29 cellular contexts compared by ENCODE assay signal in genomic region chr13:61563645-61564044, GRCh38.
"Had no signal": no experiment of that assay in that cellular context is flagged by ENCODE, and none has a peak within 500 bp of the region (broad histone marks: within the 10 kb centered on the region; RNA-seq: fewer than 3 reads in every experiment).

No MANE protein-coding gene starts in this region.

- DNase-seq: heart right ventricle; hippocampal formation; kidney glomerular epithelial cell; left cardiac atrium; left lung; midbrain; mucosa of descending colon; naive thymus-derived CD4-positive, alpha-beta T cell; nucleus accumbens; pancreas; posterior cingulate gyrus; retina; right cardiac atrium; sigmoid colon; stimulated activated CD4-positive, alpha-beta T cell treated with anti-CD3 and anti-CD28 coated beads, Interleukin-1b, Interleukin-23, amount 100 ng/mL, for 48 hours; stimulated activated CD4-positive, alpha-beta T cell treated with anti-CD3 and anti-CD28 coated beads, Interleukin-2, amount 100 ng/mL, for 48 hours; stimulated activated CD4-positive, alpha-beta T cell treated with anti-CD3 and anti-CD28 coated beads, Interleukin-4, amount 100 ng/mL, for 4 hours; stimulated activated CD8-positive, alpha-beta memory T cell treated with anti-CD3 and anti-CD28 coated beads, Interleukin-4, amount 100 ng/mL, for 48 hours; stimulated activated naive CD4-positive, alpha-beta T cell treated with Interleukin-2 at 50 U/mL for 16 hours; stimulated activated naive CD8-positive, alpha-beta T cell treated with anti-CD3 and anti-CD28 coated beads, Interleukin-15, amount 100 ng/mL, for 72 hours; substantia nigra; transverse colon; upper lobe of right lung had no signal

- H3K27me3 ChIP-seq: heart right ventricle, left lung, pancreas, sigmoid colon, transverse colon, upper lobe of right lung had no signal

- H3K27ac ChIP-seq: heart right ventricle, left lung, pancreas, prostate gland, sigmoid colon, transverse colon, upper lobe of right lung had no signal

- H3K4me1 ChIP-seq: heart right ventricle, left lung, pancreas, prostate gland, sigmoid colon, transverse colon, upper lobe of right lung had no signal

- H3K36me3 ChIP-seq: heart right ventricle, left lung, pancreas, prostate gland, sigmoid colon, transverse colon, upper lobe of right lung had no signal

- H3K9me3 ChIP-seq: left lung, pancreas, prostate gland, sigmoid colon, upper lobe of right lung had no signal

- FAIRE-seq: keratinocyte, pancreas, urothelium cell line had no signal

- H3K4me2 ChIP-seq: smooth muscle cell had no signal

- ATAC-seq: heart right ventricle; left cardiac atrium; left lung; mucosa of descending colon; naive thymus-derived CD4-positive, alpha-beta T cell; natural killer cell treated with Interleukin-12 subunit alpha and Interleukin-12 subunit beta and Interleukin-15 and Interleukin-18, amount 100 ng/mL, for 72 hours; pancreas; right cardiac atrium; stimulated activated memory B cell treated with anti-CD40 and anti-IgM and Interleukin-4, amounts not matched to agents 10 μg/mL and 1 μg/mL and 100 μg/mL, for 72 hours; stimulated activated naive CD8-positive, alpha-beta T cell treated with anti-CD3 and anti-CD28 coated beads, Interleukin-15, amount 100 ng/mL, for 72 hours; upper lobe of right lung had no signal

- H3K4me3 ChIP-seq: heart right ventricle, left lung, mucosa of descending colon, pancreas, prostate gland, sigmoid colon, smooth muscle cell, transverse colon, upper lobe of right lung had no signal
